In the genomic region with DNA sequence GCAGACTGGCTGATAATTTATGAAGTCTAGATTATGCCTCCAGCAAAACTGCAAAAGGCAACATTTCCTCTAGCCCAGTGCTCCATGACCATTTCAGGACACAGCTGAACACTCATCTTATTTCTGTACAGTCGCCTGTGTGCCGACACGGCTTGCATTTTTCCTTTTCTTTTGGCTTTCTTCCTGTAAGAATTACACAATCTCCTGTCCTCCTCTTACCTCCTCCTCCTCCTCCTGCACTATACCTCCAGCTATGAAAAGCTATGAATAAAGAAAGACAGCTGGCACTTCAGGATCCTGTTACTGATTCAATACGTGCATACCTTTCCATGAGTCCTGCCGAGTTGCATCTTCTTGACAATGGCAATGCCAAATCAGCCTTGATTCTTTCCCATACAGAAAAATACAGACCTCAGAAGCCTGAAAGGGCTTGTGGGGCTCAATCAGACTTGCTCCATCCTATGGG, we compare ENCODE assay signal across 11 cellular contexts. TPM values are rescaled to one million over a fixed set of nuclear protein-coding genes. Genes with fewer than 3 reads are reported as not detected.
DNase-seq lines count a peak whose midpoint lies in the region; ATAC-seq and TF ChIP-seq lines count a peak whose summit lies in the region.
"Had no signal": no experiment of that assay in that cellular context is flagged by ENCODE, and none has a peak within 500 bp of the region (broad histone marks: within the 10 kb centered on the region; RNA-seq: fewer than 3 reads in every experiment).

No MANE protein-coding gene starts in this region.

- H3K4me3 ChIP-seq in fibroblast of pulmonary artery (replicated peaks; ENCODE audit: low read depth, low read length) (peak overlapping the region; percentile 5), psoas muscle (no peak overlapping the region)
- H3K4me3 ChIP-seq: cardiac muscle cell, HAP-1, ovary had no signal

- peaks cover 2% of the 10 kb centered on the region for H3K9me3 ChIP-seq in psoas muscle
- H3K9me3 ChIP-seq: HAP-1, ovary had no signal

- peaks cover 4% of the 10 kb centered on the region for H3K4me1 ChIP-seq in psoas muscle
- H3K4me1 ChIP-seq: HAP-1 had no signal

- WGBS in psoas muscle, 3 donors = 15 to 18% (median 15%) methylated on average over 5 of the region's 5 CpGs

- no peak for TF ChIP-seq CTCF in RWPE1 (conservative IDR thresholded peaks at IDR 0.05; ENCODE audit: low read depth)
- no peak for TF ChIP-seq CTCF in fibroblast of pulmonary artery (IDR thresholded peaks at IDR 0.05; ENCODE audit: low read length, missing control alignments)
- TF ChIP-seq CTCF in psoas muscle (IDR thresholded peaks at IDR 0.05) = no peak

- ATAC-seq in psoas muscle (peak; percentile 30 to 61 (median 46)), HG03097 (IDR thresholded peaks at IDR 0.05; ENCODE audit: low FRiP score, unreplicated experiment) (no peak), GM21360 (IDR thresholded peaks at IDR 0.05; ENCODE audit: unreplicated experiment) (no peak)

- H3K36me3 ChIP-seq in psoas muscle (ENCODE audit: insufficient read depth in 1 of 2, low read depth in 1 of 2) = no peaks in the 10 kb centered on the region
- H3K36me3 ChIP-seq: cardiac muscle cell, HAP-1, ovary had no signal

- POLR2A ChIA-PET in RWPE1 (lab: Yijun Ruan, JAX; ENCODE audit: low non-redundant PET) = no interaction called here

- H3K27ac ChIP-seq in RWPE1 = peak overlapping the region; percentile 64
- no peak overlapping the region for H3K27ac ChIP-seq in psoas muscle
- H3K27ac ChIP-seq: cardiac muscle cell, ovary had no signal

- CTCF ChIA-PET in RWPE1 (lab: Yijun Ruan, JAX) = interaction anchor here (0.6 kb wide), 2 partner anchors 18 to 99 kb away, joined by 3 read pairs; no protein-coding TSS in a partner anchor

- intact Hi-C loops in psoas muscle (cut with DNase I) = no loop called here

- no peaks in the 10 kb centered on the region for H3K27me3 ChIP-seq in psoas muscle (ENCODE audit: insufficient read depth in 3 of 3, low read length in 2 of 3)
- H3K27me3 ChIP-seq: cardiac muscle cell, ovary had no signal

- DNase-seq in EL (peak; percentile 23), RWPE1 (ENCODE audit: low spot score) (peak; percentile 59), fibroblast of pulmonary artery (ENCODE audit: low read depth) (peak; percentile 82), psoas muscle (no peak), DMS114 treated with DMSO at 0.1 percent for 48 hours (lab: John Stamatoyannopoulos, UW; ENCODE audit: unreplicated experiment) (no peak), activated gamma-delta T cell (lab: John Stamatoyannopoulos, UW) (no peak)

RNA-seq across cellular contexts. Expression of gene TRIB2, which starts 32.2 kb away (rescaled TPM):
- 10 to 100 TPM in 2 of 4 donors, 1 to 10 TPM in 2; 9.0 to 12.5 (median 11.1) TPM for total RNA-seq in psoas muscle
- polyA plus RNA-seq in psoas muscle = 10 to 100 TPM in 2 of 3 donors, 1 to 10 TPM in 1; 6.8 to 18.0 (median 14.3) TPM

Comparison
In these comparisons a context has a peak if more than half of its experiments do, and no peak if none do; other contexts are left out.
1. DNase-seq: peak in EL (single experiment), RWPE1 (single experiment) and fibroblast of pulmonary artery (single experiment); none in psoas muscle (0 of 2), DMS114 treated with DMSO at 0.1 percent for 48 hours (single experiment) and activated gamma-delta T cell (single experiment).
2. ATAC-seq: peak in psoas muscle (4 of 4); none in HG03097 (single experiment) and GM21360 (single experiment).